ENCODE assay signal across 29 cellular contexts in genomic region chr16:26196806-26197205, GRCh38.
"Had no signal": no experiment of that assay in that cellular context is flagged by ENCODE, and none has a peak within 500 bp of the region (broad histone marks: within the 10 kb centered on the region; RNA-seq: fewer than 3 reads in every experiment).

No MANE protein-coding gene starts in this region.

- H3K4me1 ChIP-seq: body of pancreas, breast epithelium had no signal

- DNase-seq: activated B cell treated with CpG ODN at 0.5 μM for 24 hours; activated CD4-positive, alpha-beta memory T cell treated with anti-CD3 and anti-CD28 coated beads for 36 hours; activated CD4-positive, alpha-beta T cell treated with anti-CD3 and anti-CD28 coated beads for 4 hours; activated CD4-positive, alpha-beta T cell treated with anti-CD3 and anti-CD28 coated beads, Interleukin-2, amount 10 ng/mL, durations not matched to agents 24 days and 14 days; activated CD4-positive, alpha-beta T cell treated with anti-CD3 and anti-CD28 coated beads, Interleukin-2, amount 50 U/mL, for 1 hour; activated CD4-positive, alpha-beta T cell treated with anti-CD3 and anti-CD28 coated beads, Interleukin-2, amount 50 U/mL, for 4 hours; activated CD4-positive, CD25-positive, alpha-beta regulatory T cell treated with anti-CD3 and anti-CD28 coated beads, Interleukin-2, amount 50 U/mL, for 72 hours; activated CD8-positive, alpha-beta memory T cell treated with anti-CD3 and anti-CD28 coated beads, Interleukin-2, amount 50 U/mL, for 4 hours; activated CD8-positive, alpha-beta T cell treated with anti-CD3 and anti-CD28 coated beads for 36 hours; activated effector memory CD4-positive, alpha-beta T cell treated with anti-CD3 and anti-CD28 coated beads, Interleukin-2, amount 50 U/mL, for 16 hours; activated gamma-delta T cell treated with Interleukin-2 at 50 U/mL for 16 hours; activated naive CD4-positive, alpha-beta T cell; activated naive CD4-positive, alpha-beta T cell treated with anti-CD3 and anti-CD28 coated beads, Interleukin-2, amount 10 ng/mL, durations not matched to agents 7 days and 5 days; activated naive CD8-positive, alpha-beta T cell treated with anti-CD3 and anti-CD28 coated beads, Interleukin-2, amount 10 ng/mL, durations not matched to agents 7 days and 5 days; activated naive CD8-positive, alpha-beta T cell treated with anti-CD3 and anti-CD28 coated beads, Interleukin-2, amount 50 U/mL, for 24 hours; activated T-cell treated with anti-CD3 and anti-CD28 coated beads for 4 hours; activated T-cell treated with anti-CD3 and anti-CD28 coated beads, Interleukin-2, amount 50 U/mL, for 1 hour; activated T-cell treated with anti-CD3 and anti-CD28 coated beads, Interleukin-2, amount 50 U/mL, for 4 hours; activated T-cell treated with anti-CD3 and anti-CD28 coated beads, Interleukin-2, amount 50 U/mL, for 72 hours; aorta; body of pancreas; brain microvascular endothelial cell; SW 1271; T-helper 1 cell; T-helper 2 cell; T-helper 9 cell had no signal

- H3K27me3 ChIP-seq: brain microvascular endothelial cell, breast epithelium had no signal

- H3K27ac ChIP-seq: body of pancreas, brain microvascular endothelial cell, breast epithelium, VCaP had no signal

- H3K4me3 ChIP-seq: body of pancreas, breast epithelium had no signal

- ATAC-seq: activated CD8-positive, alpha-beta T cell treated with anti-CD3 and anti-CD28 coated beads for 36 hours; activated naive CD8-positive, alpha-beta T cell treated with anti-CD3 and anti-CD28 coated beads, Interleukin-2, amount 50 U/mL, for 24 hours; activated T-cell treated with anti-CD3 and anti-CD28 coated beads, Interleukin-2, amount 50 U/mL, for 4 hours; activated T-cell treated with anti-CD3 and anti-CD28 coated beads, Interleukin-2, amount 50 U/mL, for 72 hours; activated T-helper 17 cell treated with anti-CD3 and anti-CD28 coated beads, Interleukin-2, amount 50 U/mL, for 72 hours; body of pancreas had no signal

- H3K36me3 ChIP-seq: brain microvascular endothelial cell, breast epithelium had no signal

- H3K9me3 ChIP-seq: body of pancreas, breast epithelium had no signal
